ENCODE assay signal across 8 cellular contexts in the genomic region with DNA sequence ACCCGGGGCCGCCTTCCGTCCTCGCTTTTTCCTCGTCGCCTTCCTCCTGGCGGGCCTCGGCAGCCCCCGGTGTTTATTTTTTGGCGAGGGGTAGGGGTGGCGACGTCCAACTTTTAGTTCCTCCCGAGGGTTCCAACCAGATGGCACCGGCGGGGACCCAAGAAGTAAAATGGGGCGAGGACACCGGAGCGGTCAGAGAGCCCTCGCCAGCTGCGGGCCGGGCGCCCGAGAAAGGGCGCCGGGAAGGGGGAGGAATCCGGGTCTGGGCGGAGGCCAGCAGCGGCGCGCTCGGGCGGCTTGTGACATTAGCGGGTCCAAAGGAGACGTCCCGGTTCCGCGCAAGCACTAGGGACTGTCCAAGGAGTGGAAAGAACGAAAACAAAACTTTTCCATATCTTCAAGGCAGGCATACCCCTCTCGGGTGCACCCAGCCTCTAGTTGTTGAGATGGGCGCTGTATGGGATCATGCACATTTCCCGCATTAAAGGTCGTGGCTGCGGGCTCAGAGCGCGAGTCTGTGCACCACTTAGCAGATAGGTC. TPM values are rescaled to one million over a fixed set of nuclear protein-coding genes. Genes with fewer than 3 reads are reported as not detected.
DNase-seq lines count a peak whose midpoint lies in the region; ATAC-seq and TF ChIP-seq lines count a peak whose summit lies in the region.

No MANE protein-coding gene starts in this region.

- H3K9me3 Mint-ChIP-seq in activated CD4-positive, alpha-beta T cell treated with anti-CD3 and anti-CD28 coated beads for 36 hours (ENCODE audit: low read depth), result peaks cover 2% of the 10 kb centered on the region
- H3K9me3 Mint-ChIP-seq in MCF 10A (ENCODE audit: unreplicated experiment), result no peaks in the 10 kb centered on the region

- peak; percentile 39 for DNase-seq in activated CD4-positive, alpha-beta T cell treated with anti-CD3 and anti-CD28 coated beads for 36 hours
- DNase-seq in activated CD4-positive, alpha-beta T cell treated with anti-CD3 and anti-CD28 coated beads for 1 hour, result no peak
- DNase-seq in RWPE1 (ENCODE audit: low spot score) (no peak), MCF 10A (ENCODE audit: unreplicated experiment) (peak; percentile 28), iPS DF 6.9 (ENCODE audit: low read depth, low spot score) (no peak), putamen (ENCODE audit: low spot score) (peak; percentile 57), NCI-H2196 treated with DMSO at 0.1 percent for 48 hours (lab: John Stamatoyannopoulos, UW; ENCODE audit: unreplicated experiment) (no peak)

- H3K4me1 Mint-ChIP-seq in activated CD4-positive, alpha-beta T cell treated with anti-CD3 and anti-CD28 coated beads for 36 hours, result peaks cover 18% of the 10 kb centered on the region
- peaks cover 34% of the 10 kb centered on the region for H3K4me1 Mint-ChIP-seq in MCF 10A (ENCODE audit: insufficient read depth, unreplicated experiment)

- WGBS in iPS DF 6.9 (ENCODE audit: insufficient coverage, insufficient read length), result no CpG with 5 or more reads among the region's 45 CpGs

- H3K27me3 Mint-ChIP-seq in activated CD4-positive, alpha-beta T cell treated with anti-CD3 and anti-CD28 coated beads for 36 hours, result peaks cover 12% of the 10 kb centered on the region
- H3K27me3 Mint-ChIP-seq in MCF 10A (ENCODE audit: insufficient read depth, unreplicated experiment), result no peaks in the 10 kb centered on the region

- peaks cover 3% of the 10 kb centered on the region; the same call in 1 of the 2 replicates for H3K4me1 ChIP-seq in iPS DF 6.9 (ENCODE audit: control insufficient read depth, insufficient read depth, low read length)

- no peaks in the 10 kb centered on the region for H3K36me3 ChIP-seq in iPS DF 6.9 (ENCODE audit: control insufficient read depth, insufficient read depth, low read length)

- intact Hi-C loops in activated CD4-positive, alpha-beta T cell treated with anti-CD3 and anti-CD28 coated beads for 36 hours (cut with DNase I, micrococcal nuclease), result loop anchor here (1.0 to 5.0 kb wide), 6 partner anchors 53 to 1573 kb away; a partner anchor contains a TSS
- intact Hi-C loops in MCF 10A (cut with micrococcal nuclease), result loop anchor here (1.0 to 10.0 kb wide), 2 partner anchors 53 to 175 kb away; no protein-coding TSS in a partner anchor

- peak overlapping the region; percentile 80 for H3K4me3 Mint-ChIP-seq in activated CD4-positive, alpha-beta T cell treated with anti-CD3 and anti-CD28 coated beads for 36 hours
- H3K4me3 Mint-ChIP-seq in MCF 10A (ENCODE audit: unreplicated experiment), result peak overlapping the region; percentile 77

- TF ChIP-seq CTCF in RWPE1 (conservative IDR thresholded peaks at IDR 0.05; ENCODE audit: low read depth) (no peak), MCF 10A (IDR thresholded peaks at IDR 0.05; ENCODE audit: unreplicated experiment) (no peak)

- POLR2A ChIA-PET in activated CD4-positive, alpha-beta T cell treated with anti-CD3 and anti-CD28 coated beads for 36 hours (lab: Charles Lee), result no interaction called here
- POLR2A ChIA-PET in RWPE1 (lab: Yijun Ruan, JAX; ENCODE audit: low non-redundant PET), result no interaction called here
- POLR2A ChIA-PET in MCF 10A (lab: Yijun Ruan, JAX), result interaction anchor here (0.6 to 6.0 kb wide), 8 partner anchors 17 to 248 kb away, joined by 3 to 61 read pairs (median 4); no protein-coding TSS in a partner anchor

- peak overlapping the region; percentile 100 for H3K4me3 ChIP-seq in iPS DF 6.9 (ENCODE audit: low read length)

- peak; percentile 27 for ATAC-seq in activated CD4-positive, alpha-beta T cell treated with anti-CD3 and anti-CD28 coated beads for 36 hours
- peak; percentile 9 for ATAC-seq in HG02943 (IDR thresholded peaks at IDR 0.05; ENCODE audit: low read depth, unreplicated experiment)

- BruUV-seq in MCF 10A (replicated peaks; lab: Mats Ljungman, UMichigan), result TSS peak; percentile 55

- peaks cover 11% of the 10 kb centered on the region for H3K36me3 Mint-ChIP-seq in activated CD4-positive, alpha-beta T cell treated with anti-CD3 and anti-CD28 coated beads for 36 hours (ENCODE audit: low read depth)
- H3K36me3 Mint-ChIP-seq in MCF 10A (ENCODE audit: insufficient read depth, unreplicated experiment), result peaks cover 21% of the 10 kb centered on the region

- H3K27ac Mint-ChIP-seq in activated CD4-positive, alpha-beta T cell treated with anti-CD3 and anti-CD28 coated beads for 36 hours, result peak overlapping the region; percentile 78
- peak overlapping the region; percentile 26 for H3K27ac Mint-ChIP-seq in MCF 10A (ENCODE audit: low read depth, unreplicated experiment)

- H3K9me3 ChIP-seq in iPS DF 6.9 (ENCODE audit: control insufficient read depth, insufficient read depth, low read length), result no peaks in the 10 kb centered on the region; the same call in 1 of the 2 replicates

- CTCF ChIA-PET in activated CD4-positive, alpha-beta T cell treated with anti-CD3 and anti-CD28 coated beads for 36 hours (lab: Charles Lee), result interaction anchor here (0.6 kb wide), 1 partner anchor 1559 kb away, joined by 3 read pairs; no protein-coding TSS in a partner anchor
- CTCF ChIA-PET in RWPE1 (lab: Yijun Ruan, JAX) (interaction anchor here (0.6 kb wide), 1 partner anchor 115 kb away, joined by 3 read pairs; no protein-coding TSS in a partner anchor), MCF 10A (lab: Yijun Ruan, JAX) (interaction anchor here (0.6 to 3.6 kb wide), 2 partner anchors 16 to 26 kb away, joined by 3 to 24 read pairs; no protein-coding TSS in a partner anchor)

- peak overlapping the region; percentile 81 for H3K27ac ChIP-seq in RWPE1
- H3K27ac ChIP-seq in iPS DF 6.9 (ENCODE audit: low read length), result no peak overlapping the region

- no peaks in the 10 kb centered on the region; the same call in 1 of the 2 replicates for H3K27me3 ChIP-seq in iPS DF 6.9 (ENCODE audit: control insufficient read depth, insufficient read depth, low read length)

RNA-seq across cellular contexts. Expression of a gene that starts 0.7 kb away (rescaled TPM):
- 1 to 10 TPM; 4.3 to 5.4 TPM for total RNA-seq in activated CD4-positive, alpha-beta T cell treated with anti-CD3 and anti-CD28 coated beads for 36 hours
- total RNA-seq in MCF 10A (2022), result 16.8 and 23.0 TPM in 2 replicates

Comparison
In these comparisons a context has a peak if more than half of its experiments do, and no peak if none do; other contexts are left out.
1. DNase-seq: peak in activated CD4-positive, alpha-beta T cell treated with anti-CD3 and anti-CD28 coated beads for 36 hours (single experiment), MCF 10A (single experiment) and putamen (single experiment); none in activated CD4-positive, alpha-beta T cell treated with anti-CD3 and anti-CD28 coated beads for 1 hour (single experiment), RWPE1 (single experiment), iPS DF 6.9 (single experiment) and NCI-H2196 treated with DMSO at 0.1 percent for 48 hours (single experiment).